Comparison of ENCODE assay signal across 8 cellular contexts in the genomic region with DNA sequence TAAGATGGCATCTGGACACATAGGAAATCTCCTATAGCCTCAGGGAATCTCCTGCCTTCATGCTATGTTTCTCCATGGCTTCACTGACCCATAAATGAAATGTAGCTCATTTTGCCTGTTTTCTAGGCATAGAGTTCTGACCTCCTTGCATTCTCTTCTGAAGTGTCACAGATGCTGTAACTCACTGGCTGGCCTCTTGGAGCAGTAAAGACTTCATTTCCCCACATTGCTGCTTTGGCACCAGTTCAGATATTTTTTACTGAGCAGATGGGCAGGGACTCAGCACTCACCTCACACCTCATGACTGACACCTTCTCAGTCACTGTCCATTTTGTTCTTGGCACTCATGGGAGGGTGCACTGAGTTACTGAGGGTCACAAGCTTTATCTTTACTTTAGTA.
DNase-seq lines count a peak whose midpoint lies in the region; ATAC-seq lines count a peak whose summit lies in the region.

No MANE protein-coding gene starts in this region.

- H3K27me3 ChIP-seq in adipocyte (replicated peaks; ENCODE audit: control insufficient read depth, insufficient read depth, low read length): no peaks in the 10 kb centered on the region

- peak overlapping the region; percentile 21 for H3K9ac ChIP-seq in adipocyte (ENCODE audit: low read length)

- H3K4me3 ChIP-seq in adipocyte (ENCODE audit: low read length): no peak overlapping the region

- peak overlapping the region; percentile 56 for H3K27ac Mint-ChIP-seq in stimulated activated effector memory CD8-positive, alpha-beta T cell treated with anti-CD3 and anti-CD28 coated beads, Interleukin-12 subunit alpha, Interleukin-12 subunit beta, amount 100 ng/mL, for 72 hours

- peak; percentile 59 for ATAC-seq in HG03097 (IDR thresholded peaks at IDR 0.05; ENCODE audit: low FRiP score, unreplicated experiment)
- ATAC-seq in stimulated activated effector memory CD8-positive, alpha-beta T cell treated with anti-CD3 and anti-CD28 coated beads, Interleukin-12 subunit alpha, Interleukin-12 subunit beta, amount 100 ng/mL, for 72 hours: peak; percentile 94

- no peaks in the 10 kb centered on the region for H3K36me3 Mint-ChIP-seq in stimulated activated effector memory CD8-positive, alpha-beta T cell treated with anti-CD3 and anti-CD28 coated beads, Interleukin-12 subunit alpha, Interleukin-12 subunit beta, amount 100 ng/mL, for 72 hours

- peaks cover 22% of the 10 kb centered on the region for H3K4me1 ChIP-seq in adipocyte (ENCODE audit: control insufficient read depth, insufficient read depth, low read length)

- peaks cover 6% of the 10 kb centered on the region for H3K9me3 Mint-ChIP-seq in stimulated activated effector memory CD8-positive, alpha-beta T cell treated with anti-CD3 and anti-CD28 coated beads, Interleukin-12 subunit alpha, Interleukin-12 subunit beta, amount 100 ng/mL, for 72 hours

- H3K9me3 ChIP-seq in adipocyte (ENCODE audit: control insufficient read depth, low read length): peaks cover 10% of the 10 kb centered on the region

- H3K36me3 ChIP-seq in adipocyte (ENCODE audit: control insufficient read depth, insufficient read depth, low read length, severe bottlenecking): no peaks in the 10 kb centered on the region

- no peak overlapping the region for H3K4me3 Mint-ChIP-seq in stimulated activated effector memory CD8-positive, alpha-beta T cell treated with anti-CD3 and anti-CD28 coated beads, Interleukin-12 subunit alpha, Interleukin-12 subunit beta, amount 100 ng/mL, for 72 hours

- peak; percentile 64 for DNase-seq in activated CD8-positive, alpha-beta memory T cell treated with anti-CD3 and anti-CD28 coated beads for 24 hours
- DNase-seq in activated CD8-positive, alpha-beta memory T cell treated with anti-CD3 and anti-CD28 coated beads, Interleukin-2, amount 50 U/mL, for 48 hours: no peak
- peak; percentile 72 for DNase-seq in RKO (ENCODE audit: low spot score)
- peak; percentile 66 for DNase-seq in adipocyte (ENCODE audit: low read depth)
- peak; percentile 65 for DNase-seq in iPS-NIHi7 (ENCODE audit: extremely low spot score)
- DNase-seq in stimulated activated effector memory CD8-positive, alpha-beta T cell treated with anti-CD3 and anti-CD28 coated beads, Interleukin-12 subunit alpha, Interleukin-12 subunit beta, amount 100 ng/mL, for 72 hours (ENCODE audit: low spot score in 2 of 2): peak in 1 of 2 donors; percentile 5
- no peak for DNase-seq in effector CD8-positive, alpha-beta T cell (lab: John Stamatoyannopoulos, UW)

- H3K4me1 Mint-ChIP-seq in stimulated activated effector memory CD8-positive, alpha-beta T cell treated with anti-CD3 and anti-CD28 coated beads, Interleukin-12 subunit alpha, Interleukin-12 subunit beta, amount 100 ng/mL, for 72 hours: peaks cover 7% of the 10 kb centered on the region

Comparison
In these comparisons a context has a peak if more than half of its experiments do, and no peak if none do; other contexts are left out.
1. DNase-seq: peak in activated CD8-positive, alpha-beta memory T cell treated with anti-CD3 and anti-CD28 coated beads for 24 hours (single experiment), RKO (single experiment), adipocyte (single experiment) and iPS-NIHi7 (single experiment); none in activated CD8-positive, alpha-beta memory T cell treated with anti-CD3 and anti-CD28 coated beads, Interleukin-2, amount 50 U/mL, for 48 hours (single experiment) and effector CD8-positive, alpha-beta T cell (single experiment).